21 cellular contexts compared by ENCODE assay signal in the genomic region with DNA sequence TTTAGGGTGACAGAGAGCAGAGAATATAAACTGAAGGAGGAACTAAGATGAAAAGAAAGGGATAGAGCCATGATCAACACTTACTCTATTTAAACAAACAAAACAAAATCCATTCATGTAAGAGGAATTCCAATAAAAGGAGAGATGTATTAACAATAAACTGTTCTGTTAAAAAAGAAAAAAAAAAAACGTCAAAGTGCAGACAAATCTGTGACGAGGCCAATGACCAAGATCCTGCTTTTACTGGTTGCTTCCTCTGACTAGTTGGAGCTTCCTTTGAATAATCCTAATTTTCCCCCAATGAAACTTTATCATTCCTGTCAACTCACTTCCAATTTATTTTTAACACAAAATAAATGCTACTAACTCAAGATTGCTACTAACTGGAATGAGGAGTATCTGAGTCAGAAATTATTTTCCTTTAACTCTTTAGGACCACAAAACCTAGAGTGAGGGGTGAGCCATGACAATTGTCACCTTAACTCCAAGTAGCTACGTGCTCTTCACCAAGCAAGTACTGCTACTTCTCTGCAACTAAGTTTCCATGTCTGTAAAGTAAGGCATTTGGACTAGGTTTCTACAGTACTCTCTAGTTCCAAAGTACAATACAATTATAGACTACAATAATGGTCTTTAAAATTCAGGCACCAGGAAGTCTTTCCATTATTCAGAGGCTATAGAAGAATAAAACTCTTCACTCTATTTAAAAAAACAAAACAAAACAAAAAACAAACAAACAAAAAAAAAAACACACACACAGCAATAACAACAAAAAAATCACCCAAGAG.
DNase-seq lines count a peak whose midpoint lies in the region; ATAC-seq and TF ChIP-seq lines count a peak whose summit lies in the region.
"Had no signal": no experiment of that assay in that cellular context is flagged by ENCODE, and none has a peak within 500 bp of the region (broad histone marks: within the 10 kb centered on the region; RNA-seq: fewer than 3 reads in every experiment).

No MANE protein-coding gene starts in this region.

- H3K4me3 ChIP-seq in MG63, result no peak overlapping the region
- H3K4me3 ChIP-seq in foreskin fibroblast (ENCODE audit: low read depth in 1 of 2, low read length in 2 of 2), result no peak overlapping the region
- H3K4me3 ChIP-seq in skeletal muscle satellite cell (ENCODE audit: low read length), result no peak overlapping the region
- H3K4me3 ChIP-seq: PC-9, skin epidermis had no signal

- no peak for ATAC-seq in HG02852 (IDR thresholded peaks at IDR 0.05; ENCODE audit: unreplicated experiment)
- ATAC-seq: natural killer cell treated with Interleukin-12 subunit alpha and Interleukin-12 subunit beta and Interleukin-15 and Interleukin-18, amount 100 ng/mL, for 72 hours; stimulated activated naive CD8-positive, alpha-beta T cell treated with anti-CD3 and anti-CD28 coated beads, Interleukin-15, amount 100 ng/mL, for 72 hours; WTC11 had no signal

- TF ChIP-seq CTCF in foreskin fibroblast (IDR thresholded peaks at IDR 0.05; ENCODE audit: low read depth, low read length), result no peak
- no peak for TF ChIP-seq CTCF in GM10248 (IDR thresholded peaks at IDR 0.05; ENCODE audit: control extremely low read depth, extremely low read depth, low read depth, missing control alignments)

- H3K4me2 ChIP-seq in skeletal muscle satellite cell (ENCODE audit: low read length), result peak overlapping the region; percentile 2
- H3K4me2 ChIP-seq: PC-9 had no signal

- H3K4me1 ChIP-seq in skeletal muscle satellite cell (ENCODE audit: control insufficient read depth, insufficient read depth, low read length), result peaks cover 17% of the 10 kb centered on the region

- CTCF ChIA-PET in GM10248 (lab: Yijun Ruan, JAX), result interaction anchor here (1.3 kb wide), 1 partner anchor 25 kb away, joined by 3 read pairs; no protein-coding TSS in a partner anchor

- H3K36me3 ChIP-seq in MG63 (no peaks in the 10 kb centered on the region), skeletal muscle satellite cell (ENCODE audit: insufficient read depth, low read length) (no peaks in the 10 kb centered on the region)

- no peak overlapping the region for H3K9ac ChIP-seq in skeletal muscle satellite cell (ENCODE audit: low read depth, low read length)

- DNase-seq in EL (peak; percentile 26), MG63 (peak; percentile 2), foreskin fibroblast (peak; percentile 12 to 22), T-helper 9 cell (no peak), GM10248 (ENCODE audit: extremely low spot score) (no peak)
- no peak for DNase-seq in activated naive CD4-positive, alpha-beta T cell treated with Interleukin-2 at 50 U/mL for 16 hours
- DNase-seq: activated CD4-positive, alpha-beta T cell treated with anti-CD3 and anti-CD28 coated beads, Interleukin-2, amount 50 U/mL, for 48 hours; activated T-cell treated with anti-CD3 and anti-CD28 coated beads for 4 hours; anterior cingulate cortex; effector CD4-positive, alpha-beta T cell; KBM-7; NCI-H1048; NCI-H2029; stimulated activated CD4-positive, alpha-beta T cell treated with anti-CD3 and anti-CD28 coated beads, Interleukin-2, amount 100 ng/mL, for 48 hours; stimulated activated naive CD8-positive, alpha-beta T cell treated with anti-CD3 and anti-CD28 coated beads, Interleukin-15, amount 100 ng/mL, for 72 hours had no signal

- POLR2A ChIA-PET in GM10248 (lab: Yijun Ruan, JAX), result no interaction called here

- H3K9me3 ChIP-seq in MG63, result no peaks in the 10 kb centered on the region
- no peaks in the 10 kb centered on the region for H3K9me3 ChIP-seq in skeletal muscle satellite cell (replicated peaks; ENCODE audit: low read length)

- H3K27me3 ChIP-seq in MG63 (no peaks in the 10 kb centered on the region), skeletal muscle satellite cell (ENCODE audit: control insufficient read depth, insufficient read depth, low read length) (no peaks in the 10 kb centered on the region)

Comparison
In these comparisons a context has a peak if more than half of its experiments do, and no peak if none do; other contexts are left out.
1. DNase-seq: peak in EL (single experiment), MG63 (single experiment) and foreskin fibroblast (2 of 2); none in activated naive CD4-positive, alpha-beta T cell treated with Interleukin-2 at 50 U/mL for 16 hours (single experiment), T-helper 9 cell (single experiment) and GM10248 (single experiment).